In genomic region chr6:144185133-144185836, GRCh38 we compare ENCODE assay signal across 17 cellular contexts. TPM values are rescaled to one million over a fixed set of nuclear protein-coding genes. Genes with fewer than 3 reads are reported as not detected.
"Had no signal": no experiment of that assay in that cellular context is flagged by ENCODE, and none has a peak within 500 bp of the region (broad histone marks: within the 10 kb centered on the region; RNA-seq: fewer than 3 reads in every experiment).

No MANE protein-coding gene starts in this region.

- H3K9me3 ChIP-seq: ovary, tibial artery, uterus had no signal

- H3K36me3 ChIP-seq: ovary, uterus had no signal

- H3K27me3 ChIP-seq: ovary, tibial artery, uterus had no signal

- H3K4me3 ChIP-seq: lung, ovary, tibial artery, uterus had no signal

- H3K4me1 ChIP-seq: uterus had no signal

- H3K27me3 Mint-ChIP-seq: activated naive CD8-positive, alpha-beta T cell treated with anti-CD3 and anti-CD28 coated beads for 36 hours; dendritic cell treated with granulocyte-macrophage colony-stimulating factor and Interleukin-4, amounts not matched to agents 40 ng/mL and 50 ng/mL, for 4 days; stimulated activated naive B cell treated with anti-CD40 and anti-IgM and Interleukin-4, amounts not matched to agents 10 μg/mL and 1 μg/mL and 100 μg/mL, for 72 hours had no signal

- H3K27ac Mint-ChIP-seq: activated naive CD8-positive, alpha-beta T cell treated with anti-CD3 and anti-CD28 coated beads for 36 hours; brain; dendritic cell treated with granulocyte-macrophage colony-stimulating factor and Interleukin-4, amounts not matched to agents 40 ng/mL and 50 ng/mL, for 4 days; stimulated activated naive B cell treated with anti-CD40 and anti-IgM and Interleukin-4, amounts not matched to agents 10 μg/mL and 1 μg/mL and 100 μg/mL, for 72 hours had no signal

- ATAC-seq: left colon; stimulated activated naive B cell treated with anti-CD40 and anti-IgM and Interleukin-4, amounts not matched to agents 10 μg/mL and 1 μg/mL and 100 μg/mL, for 72 hours had no signal

- DNase-seq: activated CD4-positive, alpha-beta T cell treated with anti-CD3 and anti-CD28 coated beads, Interleukin-2, amount 50 U/mL, for 1 hour; activated CD8-positive, alpha-beta memory T cell treated with anti-CD3 and anti-CD28 coated beads for 24 hours; activated naive CD8-positive, alpha-beta T cell treated with anti-CD3 and anti-CD28 coated beads for 36 hours; amygdala; effector memory CD4-positive, alpha-beta T cell; left colon; midbrain; ovary; stimulated activated CD4-positive, alpha-beta T cell treated with anti-CD3 and anti-CD28 coated beads, Interleukin-2, amount 100 ng/mL, for 48 hours; stimulated activated naive B cell treated with anti-CD40 and anti-IgM and Interleukin-4, amounts not matched to agents 10 μg/mL and 1 μg/mL and 100 μg/mL, for 72 hours; tibial artery; uterus had no signal

- H3K27ac ChIP-seq: ovary, tibial artery, uterus had no signal

- H3K4me3 Mint-ChIP-seq: activated naive CD8-positive, alpha-beta T cell treated with anti-CD3 and anti-CD28 coated beads for 36 hours; brain; dendritic cell treated with granulocyte-macrophage colony-stimulating factor and Interleukin-4, amounts not matched to agents 40 ng/mL and 50 ng/mL, for 4 days; neural crest cell; stimulated activated naive B cell treated with anti-CD40 and anti-IgM and Interleukin-4, amounts not matched to agents 10 μg/mL and 1 μg/mL and 100 μg/mL, for 72 hours had no signal

- FAIRE-seq: islet of Langerhans had no signal

- H3K9me3 Mint-ChIP-seq: activated naive CD8-positive, alpha-beta T cell treated with anti-CD3 and anti-CD28 coated beads for 36 hours; brain had no signal

- H3K4me1 Mint-ChIP-seq: neural crest cell had no signal

- H3K36me3 Mint-ChIP-seq: brain had no signal

RNA-seq across cellular contexts. Expression of gene STX11, which starts 35.0 kb away (rescaled TPM):
- total RNA-seq: neural crest cell had no signal
